28 cellular contexts compared by ENCODE assay signal in the genomic region with DNA sequence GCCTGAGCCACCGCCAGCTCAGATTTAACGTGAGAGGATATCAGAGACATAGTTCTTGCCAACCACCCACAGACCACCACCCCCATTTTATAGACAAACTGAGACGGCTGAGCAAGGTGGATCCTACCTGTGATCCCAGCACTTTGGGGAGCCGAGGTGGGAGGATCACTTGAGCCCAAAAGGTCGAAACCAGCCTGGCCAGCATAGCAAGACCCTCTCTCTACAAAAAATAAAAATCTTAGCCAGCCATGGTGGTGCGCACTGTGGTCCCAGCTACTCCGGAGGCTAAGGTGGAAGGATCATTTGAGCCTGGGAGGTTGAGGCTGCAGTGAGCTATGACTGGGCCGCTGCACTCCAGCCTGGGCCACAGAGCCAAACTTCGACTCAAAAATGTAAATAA. TPM values are rescaled to one million over a fixed set of nuclear protein-coding genes. Genes with fewer than 3 reads are reported as not detected.
DNase-seq lines count a peak whose midpoint lies in the region; ATAC-seq and TF ChIP-seq lines count a peak whose summit lies in the region.
"Had no signal": no experiment of that assay in that cellular context is flagged by ENCODE, and none has a peak within 500 bp of the region (broad histone marks: within the 10 kb centered on the region; RNA-seq: fewer than 3 reads in every experiment).

No MANE protein-coding gene starts in this region.

- H3K27ac ChIP-seq in HEK293 (ENCODE audit: extremely low read depth, low read depth, low read length) = no peak overlapping the region
- H3K27ac ChIP-seq: left lung had no signal

- POLR2A ChIA-PET in activated CD4-positive, alpha-beta T cell treated with anti-CD3 and anti-CD28 coated beads, Interleukin-2, amount 10 ng/mL, durations not matched to agents 7 days and 5 days (lab: Charles Lee) = no interaction called here
- POLR2A ChIA-PET in HEK293 (lab: Yijun Ruan, JAX) = no interaction called here

- no peak for DNase-seq in activated CD4-positive, alpha-beta T cell treated with anti-CD3 and anti-CD28 coated beads, Interleukin-2, amount 10 ng/mL, durations not matched to agents 7 days and 5 days
- no peak for DNase-seq in activated CD4-positive, alpha-beta T cell treated with anti-CD3 and anti-CD28 coated beads, Interleukin-2, amount 50 U/mL, for 1 hour
- no peak for DNase-seq in activated T-helper 2 cell treated with anti-CD3 and anti-CD28 coated beads, Interferon-gamma antibody, Interleukin-2, Interleukin-4, amounts not matched to agents 10 μg/mL and 5 μg/mL and 100 μg/mL, durations not matched to agents 14 hours and 24 hours and 36 hours (ENCODE audit: low spot score)
- DNase-seq in naive B cell (no peak), NCI-H146 treated with DMSO at 0.1 percent for 48 hours (lab: John Stamatoyannopoulos, UW; ENCODE audit: unreplicated experiment) (no peak), SK-N-DZ (ENCODE audit: low spot score) (no peak)
- DNase-seq: 8988T; activated CD4-positive, alpha-beta T cell treated with anti-CD3 and anti-CD28 coated beads for 36 hours; activated CD8-positive, alpha-beta memory T cell treated with anti-CD3 and anti-CD28 coated beads, Interleukin-2, amount 50 U/mL, for 48 hours; activated effector memory CD4-positive, alpha-beta T cell treated with anti-CD3 and anti-CD28 coated beads, Interleukin-2, amount 50 U/mL, for 16 hours; COR-L47; cortex of kidney; DMS79 treated with DMSO at 0.1 percent for 48 hours; endodermal cell; gastrocnemius medialis; GOT3; left lung; NCI-H1092; NCI-H2029; NCI-H226; NCI-H748 treated with DMSO at 0.1 percent for 48 hours; nucleus accumbens; upper lobe of left lung had no signal

- no peaks in the 10 kb centered on the region for H3K27me3 Mint-ChIP-seq in activated CD4-positive, alpha-beta T cell treated with anti-CD3 and anti-CD28 coated beads, Interleukin-2, amount 10 ng/mL, durations not matched to agents 7 days and 5 days
- no peaks in the 10 kb centered on the region for H3K27me3 Mint-ChIP-seq in activated T-helper 2 cell treated with anti-CD3 and anti-CD28 coated beads, Interferon-gamma antibody, Interleukin-2, Interleukin-4, amounts not matched to agents 10 μg/mL and 5 μg/mL and 100 μg/mL, durations not matched to agents 14 hours and 24 hours and 36 hours (ENCODE audit: low read depth)
- H3K27me3 Mint-ChIP-seq in naive B cell = no peaks in the 10 kb centered on the region
- H3K27me3 Mint-ChIP-seq: activated CD4-positive, alpha-beta T cell treated with anti-CD3 and anti-CD28 coated beads for 36 hours had no signal

- H3K4me1 Mint-ChIP-seq in activated CD4-positive, alpha-beta T cell treated with anti-CD3 and anti-CD28 coated beads, Interleukin-2, amount 10 ng/mL, durations not matched to agents 7 days and 5 days = peaks cover 19% of the 10 kb centered on the region
- H3K4me1 Mint-ChIP-seq in activated T-helper 2 cell treated with anti-CD3 and anti-CD28 coated beads, Interferon-gamma antibody, Interleukin-2, Interleukin-4, amounts not matched to agents 10 μg/mL and 5 μg/mL and 100 μg/mL, durations not matched to agents 14 hours and 24 hours and 36 hours (ENCODE audit: low read depth) = peaks cover 9% of the 10 kb centered on the region
- peaks cover 14 to 19% (median 16%) of the 10 kb centered on the region in 3 donors for H3K4me1 Mint-ChIP-seq in naive B cell

- peaks cover 3 to 16% of the 10 kb centered on the region in 2 experiments; a peak in 2 of 3 replicates for H3K36me3 ChIP-seq in HEK293 (ENCODE audit: control insufficient read depth in 2 of 2, insufficient read depth in 1 of 2, low read length in 2 of 2)
- H3K36me3 ChIP-seq: cardiac muscle cell had no signal

- H3K36me3 Mint-ChIP-seq in activated CD4-positive, alpha-beta T cell treated with anti-CD3 and anti-CD28 coated beads, Interleukin-2, amount 10 ng/mL, durations not matched to agents 7 days and 5 days (ENCODE audit: low read depth) = peaks cover 9% of the 10 kb centered on the region
- peaks cover 15% of the 10 kb centered on the region for H3K36me3 Mint-ChIP-seq in activated T-helper 2 cell treated with anti-CD3 and anti-CD28 coated beads, Interferon-gamma antibody, Interleukin-2, Interleukin-4, amounts not matched to agents 10 μg/mL and 5 μg/mL and 100 μg/mL, durations not matched to agents 14 hours and 24 hours and 36 hours (ENCODE audit: low read depth)
- H3K36me3 Mint-ChIP-seq in naive B cell = peaks cover 2 to 6% of the 10 kb centered on the region in 2 donors

- ATAC-seq in naive B cell (ENCODE audit: low read depth in 2 of 2) (no peak), HG03565 (IDR thresholded peaks at IDR 0.05; ENCODE audit: unreplicated experiment) (no peak)
- ATAC-seq: activated CD4-positive, alpha-beta T cell treated with anti-CD3 and anti-CD28 coated beads for 36 hours; gastrocnemius medialis; left lung had no signal

- H3K9me3 Mint-ChIP-seq in activated CD4-positive, alpha-beta T cell treated with anti-CD3 and anti-CD28 coated beads, Interleukin-2, amount 10 ng/mL, durations not matched to agents 7 days and 5 days = no peaks in the 10 kb centered on the region
- no peaks in the 10 kb centered on the region for H3K9me3 Mint-ChIP-seq in activated T-helper 2 cell treated with anti-CD3 and anti-CD28 coated beads, Interferon-gamma antibody, Interleukin-2, Interleukin-4, amounts not matched to agents 10 μg/mL and 5 μg/mL and 100 μg/mL, durations not matched to agents 14 hours and 24 hours and 36 hours
- no peaks in the 10 kb centered on the region for H3K9me3 Mint-ChIP-seq in naive B cell
- H3K9me3 Mint-ChIP-seq: endodermal cell; T-helper 1 cell treated with Interleukin-12 subunit alpha and Interleukin-12 subunit beta and Interleukin-4 antibody, amounts not matched to agents 30 μg/mL and 1 μg/mL, for 36 hours had no signal

- CTCF ChIA-PET in activated CD4-positive, alpha-beta T cell treated with anti-CD3 and anti-CD28 coated beads, Interleukin-2, amount 10 ng/mL, durations not matched to agents 7 days and 5 days (lab: Charles Lee) = interaction anchor here (0.5 kb wide), 1 partner anchor 67 kb away, joined by 4 read pairs; no protein-coding TSS in a partner anchor
- CTCF ChIA-PET in HEK293 (lab: Yijun Ruan, JAX) = no interaction called here

- no peak overlapping the region for H3K4me3 ChIP-seq in HEK293 (ENCODE audit: low read depth, low read length)
- H3K4me3 ChIP-seq: cardiac muscle cell, hepatocyte had no signal

- no peak overlapping the region for H3K27ac Mint-ChIP-seq in activated CD4-positive, alpha-beta T cell treated with anti-CD3 and anti-CD28 coated beads, Interleukin-2, amount 10 ng/mL, durations not matched to agents 7 days and 5 days
- H3K27ac Mint-ChIP-seq in activated T-helper 2 cell treated with anti-CD3 and anti-CD28 coated beads, Interferon-gamma antibody, Interleukin-2, Interleukin-4, amounts not matched to agents 10 μg/mL and 5 μg/mL and 100 μg/mL, durations not matched to agents 14 hours and 24 hours and 36 hours = no peak overlapping the region
- no peak overlapping the region for H3K27ac Mint-ChIP-seq in naive B cell
- H3K27ac Mint-ChIP-seq: activated CD4-positive, alpha-beta T cell treated with anti-CD3 and anti-CD28 coated beads for 36 hours; endodermal cell; T-helper 1 cell treated with Interleukin-12 subunit alpha and Interleukin-12 subunit beta and Interleukin-4 antibody, amounts not matched to agents 30 μg/mL and 1 μg/mL, for 36 hours had no signal

- H3K9me3 ChIP-seq in HEK293 (ENCODE audit: control insufficient read depth, insufficient read depth, low read depth, low read length) = no peaks in the 10 kb centered on the region
- H3K9me3 ChIP-seq: gastrocnemius medialis, left lung, upper lobe of left lung had no signal

- intact Hi-C loops in activated T-helper 2 cell treated with anti-CD3 and anti-CD28 coated beads, Interferon-gamma antibody, Interleukin-2, Interleukin-4, amounts not matched to agents 10 μg/mL and 5 μg/mL and 100 μg/mL, durations not matched to agents 14 hours and 24 hours and 36 hours (cut with micrococcal nuclease) = no loop called here

- TF ChIP-seq CTCF in HEK293 (tag by site-specific recombination; IDR thresholded peaks at IDR 0.05) = no peak

- peak overlapping the region; percentile 88 for H3K4me3 Mint-ChIP-seq in activated CD4-positive, alpha-beta T cell treated with anti-CD3 and anti-CD28 coated beads, Interleukin-2, amount 10 ng/mL, durations not matched to agents 7 days and 5 days
- H3K4me3 Mint-ChIP-seq in activated T-helper 2 cell treated with anti-CD3 and anti-CD28 coated beads, Interferon-gamma antibody, Interleukin-2, Interleukin-4, amounts not matched to agents 10 μg/mL and 5 μg/mL and 100 μg/mL, durations not matched to agents 14 hours and 24 hours and 36 hours (ENCODE audit: low read depth) = peak overlapping the region; percentile 30
- H3K4me3 Mint-ChIP-seq in naive B cell = peak overlapping the region in 7 of 8 donors; percentile 64 to 95 (median 89)
- H3K4me3 Mint-ChIP-seq: T-helper 1 cell treated with Interleukin-12 subunit alpha and Interleukin-12 subunit beta and Interleukin-4 antibody, amounts not matched to agents 30 μg/mL and 1 μg/mL, for 36 hours had no signal

- peaks cover 10% of the 10 kb centered on the region for H3K4me1 ChIP-seq in HEK293 (ENCODE audit: control insufficient read depth, insufficient read depth, low read length)

RNA-seq across cellular contexts. Expression of a gene that starts 30.6 kb away (rescaled TPM):
- total RNA-seq in activated CD4-positive, alpha-beta T cell treated with anti-CD3 and anti-CD28 coated beads, Interleukin-2, amount 10 ng/mL, durations not matched to agents 7 days and 5 days = 100 to 1,000 TPM in 1 of 2 experiments, 10 to 100 TPM in 1; 99.3 to 103 TPM
- 88.7 and 104 TPM in 2 replicates for total RNA-seq in activated T-helper 2 cell treated with anti-CD3 and anti-CD28 coated beads, Interferon-gamma antibody, Interleukin-2, Interleukin-4, amounts not matched to agents 10 μg/mL and 5 μg/mL and 100 μg/mL, durations not matched to agents 14 hours and 24 hours and 36 hours
- 100 to 1,000 TPM; 201 to 230 (median 209) TPM for polyA plus RNA-seq in naive B cell (ENCODE audit: low read depth in 6 of 6)
- polyA plus RNA-seq in SK-N-DZ (2014; cell fraction: cytosol; rRNA removed) = 265 and 282 TPM in 2 replicates
- polyA plus RNA-seq in SK-N-DZ (2014; cell fraction: nucleus; rRNA removed) = 151 and 255 TPM in 2 replicates

RNA-seq across cellular contexts. Expression of a gene that starts 48.2 kb away (rescaled TPM):
- 10 to 100 TPM; 23.0 to 25.9 TPM for total RNA-seq in activated CD4-positive, alpha-beta T cell treated with anti-CD3 and anti-CD28 coated beads, Interleukin-2, amount 10 ng/mL, durations not matched to agents 7 days and 5 days
- total RNA-seq in activated T-helper 2 cell treated with anti-CD3 and anti-CD28 coated beads, Interferon-gamma antibody, Interleukin-2, Interleukin-4, amounts not matched to agents 10 μg/mL and 5 μg/mL and 100 μg/mL, durations not matched to agents 14 hours and 24 hours and 36 hours = 30.6 and 33.9 TPM in 2 replicates
- 10 to 100 TPM; 14.4 to 24.6 (median 15.7) TPM for polyA plus RNA-seq in naive B cell (ENCODE audit: low read depth in 6 of 6)
- polyA plus RNA-seq in SK-N-DZ (2014; cell fraction: cytosol; rRNA removed) = 103 and 115 TPM in 2 replicates
- polyA plus RNA-seq in SK-N-DZ (2014; cell fraction: nucleus; rRNA removed) = 76.5 and 79.9 TPM in 2 replicates

RNA-seq across cellular contexts. Expression of a gene that starts 54.2 kb away (rescaled TPM):
- total RNA-seq in activated CD4-positive, alpha-beta T cell treated with anti-CD3 and anti-CD28 coated beads, Interleukin-2, amount 10 ng/mL, durations not matched to agents 7 days and 5 days = 100 to 1,000 TPM; 235 to 241 TPM
- 282 and 290 TPM in 2 replicates for total RNA-seq in activated T-helper 2 cell treated with anti-CD3 and anti-CD28 coated beads, Interferon-gamma antibody, Interleukin-2, Interleukin-4, amounts not matched to agents 10 μg/mL and 5 μg/mL and 100 μg/mL, durations not matched to agents 14 hours and 24 hours and 36 hours
- 1 to 10 TPM; 3.6 to 7.5 (median 6.2) TPM for polyA plus RNA-seq in naive B cell (ENCODE audit: low read depth in 6 of 6)
- 169 and 201 TPM in 2 replicates for polyA plus RNA-seq in SK-N-DZ (2014; cell fraction: cytosol; rRNA removed)
- 133 and 197 TPM in 2 replicates for polyA plus RNA-seq in SK-N-DZ (2014; cell fraction: nucleus; rRNA removed)

Comparison
In these comparisons a context has a peak if more than half of its experiments do, and no peak if none do; other contexts are left out.
1. H3K4me3 Mint-ChIP-seq: peak in every context shown above with its lines; median percentile 89 in naive B cell; 88 in activated CD4-positive, alpha-beta T cell treated with anti-CD3 and anti-CD28 coated beads, Interleukin-2, amount 10 ng/mL, durations not matched to agents 7 days and 5 days; 30 in activated T-helper 2 cell treated with anti-CD3 and anti-CD28 coated beads, Interferon-gamma antibody, Interleukin-2, Interleukin-4, amounts not matched to agents 10 μg/mL and 5 μg/mL and 100 μg/mL, durations not matched to agents 14 hours and 24 hours and 36 hours.